ENCODE assay signal across 8 cellular contexts in the genomic region with DNA sequence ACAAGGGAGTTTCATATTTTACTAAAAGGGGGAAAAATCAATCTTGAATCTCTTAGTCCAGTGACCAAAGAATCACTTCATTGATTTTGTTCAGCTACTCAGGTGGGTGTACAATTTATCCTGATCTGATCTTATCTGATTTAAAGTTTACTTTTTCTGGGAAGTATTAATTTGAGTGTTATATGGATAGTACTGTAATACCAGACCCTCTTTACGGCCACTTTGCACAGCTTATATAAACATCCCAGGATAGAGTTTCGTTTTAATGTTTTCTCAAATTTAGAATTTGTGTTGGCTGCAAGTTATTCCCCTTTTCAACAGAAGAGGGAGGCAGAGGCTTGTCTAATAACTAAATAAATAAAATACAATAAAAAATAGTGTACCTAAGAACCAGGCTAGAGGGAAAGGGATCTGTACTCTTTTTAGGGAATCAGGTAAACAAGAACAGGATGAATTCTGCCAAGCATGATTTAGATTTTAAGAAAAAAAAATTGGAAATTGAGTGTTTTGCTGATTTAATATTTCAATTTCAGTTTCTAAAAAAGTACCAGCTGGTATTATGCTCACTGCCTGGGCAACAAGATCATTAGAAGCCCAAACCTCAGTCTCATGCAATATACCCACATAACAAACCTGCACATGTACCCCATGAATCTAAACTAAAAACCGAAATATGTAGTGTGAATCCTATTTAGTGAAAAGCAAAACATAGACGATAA.
A peak's percentile ranks its signal among the peaks of the same experiment; 100 is the strongest.
DNase-seq lines count a peak whose midpoint lies in the region; ATAC-seq and TF ChIP-seq lines count a peak whose summit lies in the region.

No MANE protein-coding gene starts in this region.

- H3K36me3 ChIP-seq in GM06990 (ENCODE audit: control insufficient read depth, insufficient read depth, low read length): no peaks in the 10 kb centered on the region
- no peaks in the 10 kb centered on the region for H3K36me3 ChIP-seq in osteoblast (ENCODE audit: insufficient read depth, low read length)

- TF ChIP-seq CTCF in GM06990 (IDR thresholded peaks at IDR 0.05; ENCODE audit: insufficient read depth, low read length, poor library complexity, severe bottlenecking): peak; percentile 42
- TF ChIP-seq CTCF in osteoblast (IDR thresholded peaks at IDR 0.05; ENCODE audit: extremely low read depth, low read depth, low read length): peak; percentile 76

- no peaks in the 10 kb centered on the region for H3K9me3 ChIP-seq in osteoblast (ENCODE audit: low read depth, low read length)

- H3K79me2 ChIP-seq in osteoblast (ENCODE audit: insufficient read depth, low read length): no peaks in the 10 kb centered on the region

- no peaks in the 10 kb centered on the region for H3K36me3 Mint-ChIP-seq in T-cell

- ATAC-seq in T-cell (replicated peaks in 1 of 4): no peak

- peak overlapping the region; percentile 62 for H3K4me2 ChIP-seq in osteoblast (ENCODE audit: insufficient read depth, low read length)

- DNase-seq in GM06990 (ENCODE audit: extremely low read depth, insufficient read length): no peak
- peak; percentile 15 for DNase-seq in NCI-H1105 treated with DMSO at 0.1 percent for 48 hours (lab: John Stamatoyannopoulos, UW)
- DNase-seq in cerebellar cortex (ENCODE audit: low spot score): peak; percentile 28
- DNase-seq in osteoblast (ENCODE audit: insufficient read length, low spot score, missing footprints): no peak
- DNase-seq in T-cell: no peak
- DNase-seq in NK-92 (lab: John Stamatoyannopoulos, UW; ENCODE audit: unreplicated experiment): no peak
- DNase-seq in NCI-H524 treated with DMSO at 0.1 percent for 48 hours (lab: John Stamatoyannopoulos, UW): no peak
- DNase-seq in cerebellum (ENCODE audit: low spot score): no peak

- H3K4me3 Mint-ChIP-seq in T-cell: no peak overlapping the region

- no peak overlapping the region for H3K27ac ChIP-seq in osteoblast (ENCODE audit: low read depth, low read length)

- no peaks in the 10 kb centered on the region for H3K27me3 ChIP-seq in GM06990 (replicated peaks; ENCODE audit: control insufficient read depth, insufficient read depth, low read length)
- no peaks in the 10 kb centered on the region for H3K27me3 ChIP-seq in osteoblast (ENCODE audit: insufficient read depth, low read length)

- H3K9me3 Mint-ChIP-seq in T-cell: no peaks in the 10 kb centered on the region

- peak overlapping the region; percentile 45 for H2AFZ ChIP-seq in osteoblast (ENCODE audit: low read length)

- H3K27me3 Mint-ChIP-seq in T-cell: peaks cover 12 to 17% of the 10 kb centered on the region in 2 donors

- H3K27ac Mint-ChIP-seq in T-cell: no peak overlapping the region

- H3K4me3 ChIP-seq in GM06990 (replicated peaks; ENCODE audit: low read depth, low read length): no peak overlapping the region
- peak overlapping the region; percentile 29 for H3K4me3 ChIP-seq in osteoblast (ENCODE audit: insufficient read depth, low read length)

- no peaks in the 10 kb centered on the region for H4K20me1 ChIP-seq in osteoblast (ENCODE audit: insufficient read depth, low read length)

- POLR2A ChIA-PET in T-cell (lab: Charles Lee): no interaction called here

- H3K4me1 Mint-ChIP-seq in T-cell: no peaks in the 10 kb centered on the region

- H3K4me1 ChIP-seq in osteoblast (ENCODE audit: insufficient read depth, low read length): peaks cover 3% of the 10 kb centered on the region

- CTCF ChIA-PET in T-cell (lab: Charles Lee): no interaction called here

Comparison
In these comparisons a context has a peak if more than half of its experiments do, and no peak if none do; other contexts are left out.
1. DNase-seq: peak in NCI-H1105 treated with DMSO at 0.1 percent for 48 hours (single experiment) and cerebellar cortex (single experiment); none in GM06990 (single experiment), osteoblast (single experiment), T-cell (0 of 34), NK-92 (single experiment), NCI-H524 treated with DMSO at 0.1 percent for 48 hours (single experiment) and cerebellum (single experiment).